In the genomic region with DNA sequence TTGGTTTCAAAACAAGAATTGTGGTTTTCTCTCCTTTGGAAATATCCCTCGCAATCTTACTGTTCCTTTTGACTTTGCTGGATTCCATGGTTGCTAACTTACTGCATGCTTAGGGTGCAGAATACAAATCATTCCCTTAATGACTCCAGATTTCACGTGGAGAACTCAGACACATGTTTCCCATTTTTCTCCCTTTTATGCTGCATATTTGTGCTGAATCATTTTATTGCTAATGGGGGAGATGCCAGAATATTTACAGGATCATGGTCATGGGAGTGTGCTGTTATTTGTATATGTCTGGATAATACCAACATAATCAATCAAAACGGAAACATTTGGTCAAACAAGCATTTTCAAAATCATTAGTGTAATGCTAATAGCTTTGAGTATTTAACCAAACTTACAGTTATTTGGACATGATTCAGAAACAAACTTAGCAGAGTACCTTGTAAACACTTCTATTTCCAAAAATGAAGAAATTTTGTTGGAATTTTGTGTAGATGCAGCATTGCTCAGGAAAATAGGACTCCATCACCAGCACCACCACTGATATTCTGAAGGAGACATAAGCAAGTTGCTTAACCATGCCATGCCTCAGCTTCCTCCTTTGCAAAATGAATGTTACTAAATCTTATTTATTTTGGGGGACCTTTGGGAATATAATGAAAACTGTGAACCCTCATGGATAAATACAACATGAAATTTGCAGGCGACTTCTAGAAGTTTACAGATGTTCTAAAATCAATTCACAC, we compare ENCODE assay signal across 1 cellular context.
TF ChIP-seq lines count a peak whose summit lies in the region.

No MANE protein-coding gene starts in this region.

TF ChIP-seq in SK-N-SH, 30 proteins besides CTCF, POLR2A, EP300 and RAD21 (continued from another document):
- TF ChIP-seq, protein P1, sequence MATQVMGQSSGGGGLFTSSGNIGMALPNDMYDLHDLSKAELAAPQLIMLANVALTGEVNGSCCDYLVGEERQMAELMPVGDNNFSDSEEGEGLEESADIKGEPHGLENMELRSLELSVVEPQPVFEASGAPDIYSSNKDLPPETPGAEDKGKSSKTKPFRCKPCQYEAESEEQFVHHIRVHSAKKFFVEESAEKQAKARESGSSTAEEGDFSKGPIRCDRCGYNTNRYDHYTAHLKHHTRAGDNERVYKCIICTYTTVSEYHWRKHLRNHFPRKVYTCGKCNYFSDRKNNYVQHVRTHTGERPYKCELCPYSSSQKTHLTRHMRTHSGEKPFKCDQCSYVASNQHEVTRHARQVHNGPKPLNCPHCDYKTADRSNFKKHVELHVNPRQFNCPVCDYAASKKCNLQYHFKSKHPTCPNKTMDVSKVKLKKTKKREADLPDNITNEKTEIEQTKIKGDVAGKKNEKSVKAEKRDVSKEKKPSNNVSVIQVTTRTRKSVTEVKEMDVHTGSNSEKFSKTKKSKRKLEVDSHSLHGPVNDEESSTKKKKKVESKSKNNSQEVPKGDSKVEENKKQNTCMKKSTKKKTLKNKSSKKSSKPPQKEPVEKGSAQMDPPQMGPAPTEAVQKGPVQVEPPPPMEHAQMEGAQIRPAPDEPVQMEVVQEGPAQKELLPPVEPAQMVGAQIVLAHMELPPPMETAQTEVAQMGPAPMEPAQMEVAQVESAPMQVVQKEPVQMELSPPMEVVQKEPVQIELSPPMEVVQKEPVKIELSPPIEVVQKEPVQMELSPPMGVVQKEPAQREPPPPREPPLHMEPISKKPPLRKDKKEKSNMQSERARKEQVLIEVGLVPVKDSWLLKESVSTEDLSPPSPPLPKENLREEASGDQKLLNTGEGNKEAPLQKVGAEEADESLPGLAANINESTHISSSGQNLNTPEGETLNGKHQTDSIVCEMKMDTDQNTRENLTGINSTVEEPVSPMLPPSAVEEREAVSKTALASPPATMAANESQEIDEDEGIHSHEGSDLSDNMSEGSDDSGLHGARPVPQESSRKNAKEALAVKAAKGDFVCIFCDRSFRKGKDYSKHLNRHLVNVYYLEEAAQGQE (IDR thresholded peaks at IDR 0.05; ENCODE audit: low read depth, low read length), result no peak
- TF ChIP-seq FOSL2 (IDR thresholded peaks at IDR 0.05; ENCODE audit: borderline replicate concordance, low read depth) (peak; percentile 63; the same call in 1 of the 2 replicates), FOXM1 (IDR thresholded peaks at IDR 0.05; ENCODE audit: low read depth) (0 out of 2 replicates have a peak, but pooled peaks have one; percentile 54), EZH2phosphoT487 (IDR thresholded peaks at IDR 0.05; ENCODE audit: borderline replicate concordance, low read depth) (no peak), RXRA (IDR thresholded peaks at IDR 0.05; ENCODE audit: borderline replicate concordance, low read depth) (peak; percentile 21; the same call in 1 of the 2 replicates), NFIC (IDR thresholded peaks at IDR 0.05; ENCODE audit: borderline replicate concordance) (peak; percentile 76), TEAD4 (IDR thresholded peaks at IDR 0.05; ENCODE audit: borderline replicate concordance, insufficient read depth) (peak; percentile 69; the same call in 1 of the 2 replicates), YY1 (IDR thresholded peaks at IDR 0.05; ENCODE audit: low read depth) (no peak), JUND (IDR thresholded peaks at IDR 0.05) (peak; percentile 60)
- TF ChIP-seq, protein P2, sequence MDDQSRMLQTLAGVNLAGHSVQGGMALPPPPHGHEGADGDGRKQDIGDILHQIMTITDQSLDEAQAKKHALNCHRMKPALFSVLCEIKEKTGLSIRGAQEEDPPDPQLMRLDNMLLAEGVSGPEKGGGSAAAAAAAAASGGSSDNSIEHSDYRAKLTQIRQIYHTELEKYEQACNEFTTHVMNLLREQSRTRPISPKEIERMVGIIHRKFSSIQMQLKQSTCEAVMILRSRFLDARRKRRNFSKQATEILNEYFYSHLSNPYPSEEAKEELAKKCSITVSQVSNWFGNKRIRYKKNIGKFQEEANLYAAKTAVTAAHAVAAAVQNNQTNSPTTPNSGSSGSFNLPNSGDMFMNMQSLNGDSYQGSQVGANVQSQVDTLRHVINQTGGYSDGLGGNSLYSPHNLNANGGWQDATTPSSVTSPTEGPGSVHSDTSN (IDR thresholded peaks at IDR 0.05), result peak; percentile 78
